In genomic region chr10:92761576-92761975, GRCh38 we compare ENCODE assay signal across 21 cellular contexts.
A peak's percentile ranks its signal among the peaks of the same experiment; 100 is the strongest.
DNase-seq lines count a peak whose midpoint lies in the region; TF ChIP-seq lines count a peak whose summit lies in the region.
"Had no signal": no experiment of that assay in that cellular context is flagged by ENCODE, and none has a peak within 500 bp of the region (broad histone marks: within the 10 kb centered on the region; RNA-seq: fewer than 3 reads in every experiment).

No MANE protein-coding gene starts in this region.

- H3K36me3 ChIP-seq in rectal smooth muscle tissue (ENCODE audit: control insufficient read depth, insufficient read depth, low read length), result no peaks in the 10 kb centered on the region
- H3K36me3 ChIP-seq: heart right ventricle, prostate gland, upper lobe of left lung had no signal

- no peak overlapping the region for H3K4me3 ChIP-seq in rectal smooth muscle tissue (ENCODE audit: low read length)
- H3K4me3 ChIP-seq: heart right ventricle, prostate gland, skin epidermis, upper lobe of left lung had no signal

- no peak for TF ChIP-seq CTCF in GM10266 (IDR thresholded peaks at IDR 0.05; ENCODE audit: control insufficient read depth, insufficient read depth, low read depth, missing control alignments)

- H3K27ac ChIP-seq in rectal smooth muscle tissue (ENCODE audit: low read depth, low read length), result peak overlapping the region; percentile 15
- H3K27ac ChIP-seq: prostate gland, skin epidermis had no signal

- in situ Hi-C loops in SK-MEL-5 (cut with HindIII; ENCODE audit: low pct_unique_long_range_greater_than_20kb, low sequenced_read_pairs), result no loop called here

- no peak overlapping the region for H3K9ac ChIP-seq in rectal smooth muscle tissue (ENCODE audit: low read length)

- no peaks in the 10 kb centered on the region for H3K27me3 ChIP-seq in rectal smooth muscle tissue (ENCODE audit: control insufficient read depth, insufficient read depth, low read length)
- H3K27me3 ChIP-seq: upper lobe of left lung had no signal

- DNase-seq in EH (ENCODE audit: low read depth) (peak; percentile 63), SK-MEL-5 (ENCODE audit: low read depth, low spot score) (peak; percentile 38), fibroblast of gingiva (ENCODE audit: low read depth) (peak; percentile 46), GM10266 (ENCODE audit: extremely low spot score) (no peak), epidermal melanocyte (ENCODE audit: insufficient read length, low spot score) (no peak), DMS53 (lab: John Stamatoyannopoulos, UW) (no peak), NCI-H226 (no peak)
- DNase-seq: activated CD4-positive, alpha-beta T cell treated with anti-CD3 and anti-CD28 coated beads, Interleukin-2, amount 10 ng/mL, durations not matched to agents 24 days and 14 days; activated effector memory CD4-positive, alpha-beta T cell treated with Interleukin-2 at 50 U/mL for 16 hours; heart right ventricle; left ventricle myocardium superior; NCI-H146; NCI-H774; SHP77; stimulated activated CD4-positive, alpha-beta T cell treated with anti-CD3 and anti-CD28 coated beads, Interleukin-2, amount 100 ng/mL, for 24 hours; stimulated activated naive CD8-positive, alpha-beta T cell treated with anti-CD3 and anti-CD28 coated beads, Interleukin-15, Interleukin-2, amounts not matched to agents 100 U/mL and 50 U/mL, for 24 hours; T-helper 1 cell; upper lobe of left lung had no signal

- H3K4me1 ChIP-seq in rectal smooth muscle tissue (ENCODE audit: control insufficient read depth, insufficient read depth, low read length), result peaks cover 23% of the 10 kb centered on the region
- H3K4me1 ChIP-seq: prostate gland had no signal

Comparison
In these comparisons a context has a peak if more than half of its experiments do, and no peak if none do; other contexts are left out.
1. DNase-seq: peak in EH (single experiment), SK-MEL-5 (single experiment) and fibroblast of gingiva (single experiment); none in GM10266 (single experiment), epidermal melanocyte (single experiment), DMS53 (single experiment) and NCI-H226 (single experiment).